In genomic region chr12:72365151-72365550, GRCh38 we compare ENCODE assay signal across 1 cellular context.
TF ChIP-seq lines count a peak whose summit lies in the region.

No MANE protein-coding gene starts in this region.

TF ChIP-seq in IMR-90, 13 proteins besides CTCF, POLR2A, EP300 and RAD21 (continued from another document):
- no peak for TF ChIP-seq USF2 (IDR thresholded peaks at IDR 0.05; ENCODE audit: low read depth, low read length)
- TF ChIP-seq NFE2L2 (IDR thresholded peaks at IDR 0.05; ENCODE audit: low read depth, low read length) = no peak
- no peak for TF ChIP-seq SMC3 (IDR thresholded peaks at IDR 0.05; ENCODE audit: low read depth, low read length)
- TF ChIP-seq MXI1 (IDR thresholded peaks at IDR 0.05; ENCODE audit: borderline replicate concordance, low read depth, low read length) = no peak
- no peak for TF ChIP-seq RCOR1 (IDR thresholded peaks at IDR 0.05; ENCODE audit: insufficient replicate concordance, low read length)
- TF ChIP-seq ELK1 (IDR thresholded peaks at IDR 0.05; ENCODE audit: borderline replicate concordance, low read depth, low read length) = no peak
- TF ChIP-seq RFX5 (IDR thresholded peaks at IDR 0.05; ENCODE audit: low read depth, low read length) = no peak
- TF ChIP-seq FOS (IDR thresholded peaks at IDR 0.05; ENCODE audit: low read depth, low read length) = no peak
- no peak for TF ChIP-seq BHLHE40 (IDR thresholded peaks at IDR 0.05; ENCODE audit: low read depth, low read length)
- TF ChIP-seq CHD1 (IDR thresholded peaks at IDR 0.05; ENCODE audit: low read depth, low read length) = no peak
- no peak for TF ChIP-seq CEBPB (IDR thresholded peaks at IDR 0.05; ENCODE audit: low read depth, low read length)
- TF ChIP-seq MAZ (IDR thresholded peaks at IDR 0.05; ENCODE audit: borderline replicate concordance, low read depth, low read length) = no peak
